In genomic region chr6:35522660-35523658, GRCh38 we compare ENCODE assay signal across 8 cellular contexts.
A peak's percentile ranks its signal among the peaks of the same experiment; 100 is the strongest.
DNase-seq lines count a peak whose midpoint lies in the region; ATAC-seq, FAIRE-seq and TF ChIP-seq lines count a peak whose summit lies in the region.

No MANE protein-coding gene starts in this region.

- no peaks in the 10 kb centered on the region for H3K36me3 ChIP-seq in ACC112 (ENCODE audit: insufficient read depth, low read length)

- no peak for TF ChIP-seq POLR2A in GM18505 (IDR thresholded peaks at IDR 0.05; ENCODE audit: borderline replicate concordance, extremely low read depth, insufficient read depth, insufficient read length)

- TF ChIP-seq CTCF in VCaP (conservative IDR thresholded peaks at IDR 0.05), result peak; percentile 96

- in situ Hi-C loops in T47D (cut with HindIII; ENCODE audit: low pct_unique_long_range_greater_than_20kb, low sequenced_read_pairs), result no loop called here

- peak overlapping the region; percentile 77 for H3K4me3 ChIP-seq in ACC112 (ENCODE audit: low read depth, low read length)

- H3K79me2 ChIP-seq in ACC112 (ENCODE audit: control insufficient read depth, insufficient read depth, low read length, unreplicated experiment), result no peaks in the 10 kb centered on the region

- ATAC-seq in GM18505 (IDR thresholded peaks at IDR 0.05; ENCODE audit: unreplicated experiment), result no peak

- no peaks in the 10 kb centered on the region for H3K27me3 ChIP-seq in ACC112 (ENCODE audit: insufficient read depth, low read length)

- FAIRE-seq in GM18507 (lab: Jason Lieb, UNC), result peak; percentile 26

- H2AFZ ChIP-seq in ACC112 (ENCODE audit: low read length, unreplicated experiment), result peak overlapping the region; percentile 76

- H3K27ac ChIP-seq in ACC112 (ENCODE audit: low read depth, low read length) (no peak overlapping the region), VCaP (peak overlapping the region; percentile 64)

- no peaks in the 10 kb centered on the region for H3K4me1 ChIP-seq in ACC112 (ENCODE audit: control insufficient read depth, insufficient read depth, low read length, unreplicated experiment)

- DNase-seq in GM18507 (ENCODE audit: extremely low spot score, insufficient read length, low read depth) (peak; percentile 62), NCI-H1436 treated with DMSO at 0.1 percent for 48 hours (lab: John Stamatoyannopoulos, UW) (peak; percentile 1), T47D (ENCODE audit: low read depth in 1 of 2, low spot score in 1 of 2) (peak; percentile 62 to 78), inferior parietal cortex (ENCODE audit: extremely low spot score) (peak; percentile 68)
- DNase-seq in stimulated activated CD4-positive, alpha-beta T cell treated with anti-CD3 and anti-CD28 coated beads, Interleukin-15, amount 100 ng/mL, for 1 hour (ENCODE audit: low read depth in 1 of 2, low spot score in 1 of 2), result peak; percentile 54 to 65

Comparison
In these comparisons a context has a peak if more than half of its experiments do, and no peak if none do; other contexts are left out.
1. DNase-seq: peak in every context shown above with its lines; median percentile 70 in T47D; 68 in inferior parietal cortex; 62 in GM18507; 60 in stimulated activated CD4-positive, alpha-beta T cell treated with anti-CD3 and anti-CD28 coated beads, Interleukin-15, amount 100 ng/mL, for 1 hour; 1 in NCI-H1436 treated with DMSO at 0.1 percent for 48 hours.